Comparison of ENCODE assay signal across 26 cellular contexts in the genomic region with DNA sequence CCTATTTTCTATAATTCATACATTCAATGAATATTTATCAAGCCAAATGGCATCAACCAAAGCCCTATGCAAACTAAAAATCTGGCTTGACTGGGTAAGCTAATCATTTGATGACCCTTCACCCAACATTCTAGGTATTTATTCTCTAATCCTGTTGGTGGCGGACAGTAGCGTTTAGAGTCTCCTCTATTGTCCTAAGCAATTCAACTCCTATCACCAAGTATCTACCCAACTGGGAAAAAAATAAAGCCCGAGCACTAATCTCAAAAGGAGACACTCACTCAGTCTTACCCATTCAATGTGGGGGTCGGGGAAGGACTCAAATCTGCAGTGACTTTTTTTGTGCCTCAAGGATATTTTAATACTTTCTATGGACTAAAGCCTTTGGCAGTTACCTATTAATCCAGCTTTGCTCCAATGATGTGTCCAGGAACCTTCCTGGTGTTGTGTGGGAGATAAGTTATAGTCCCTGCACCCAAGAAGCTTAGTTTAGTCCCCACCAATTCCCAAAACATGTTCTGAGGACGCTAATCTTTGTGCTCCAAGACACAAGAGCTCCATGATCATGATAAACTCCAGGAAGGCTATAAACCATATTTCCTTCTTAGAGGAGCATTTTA. TPM values are rescaled to one million over a fixed set of nuclear protein-coding genes. Genes with fewer than 3 reads are reported as not detected.
DNase-seq lines count a peak whose midpoint lies in the region; ATAC-seq and TF ChIP-seq lines count a peak whose summit lies in the region.
"Had no signal": no experiment of that assay in that cellular context is flagged by ENCODE, and none has a peak within 500 bp of the region (broad histone marks: within the 10 kb centered on the region; RNA-seq: fewer than 3 reads in every experiment).

No MANE protein-coding gene starts in this region.

- no peaks in the 10 kb centered on the region for H3K9me3 ChIP-seq in liver (ENCODE audit: control insufficient read depth in 4 of 4, low read length in 3 of 4)
- H3K9me3 ChIP-seq in right lobe of liver, result no peaks in the 10 kb centered on the region
- no peaks in the 10 kb centered on the region for H3K9me3 ChIP-seq in mammary epithelial cell (replicated peaks; ENCODE audit: insufficient read depth, low read length)
- H3K9me3 ChIP-seq in neural progenitor cell (ENCODE audit: low read depth), result no peaks in the 10 kb centered on the region
- H3K9me3 ChIP-seq: BLaER1, MG63, Peyer's patch, SJSA1, stomach had no signal

- H3K36me3 Mint-ChIP-seq in neural progenitor cell, result no peaks in the 10 kb centered on the region
- H3K36me3 Mint-ChIP-seq: naive thymus-derived CD8-positive, alpha-beta T cell had no signal

- H3F3A ChIP-seq in neural progenitor cell (ENCODE audit: low read depth), result no peaks in the 10 kb centered on the region

- CTCF ChIA-PET in mammary epithelial cell (lab: Charles Lee; ENCODE audit: low non-redundant PET), result no interaction called here

- peak overlapping the region; percentile 34 for H3K27ac Mint-ChIP-seq in neural progenitor cell
- H3K27ac Mint-ChIP-seq: activated CD4-positive, alpha-beta T cell treated with anti-CD3 and anti-CD28 coated beads for 36 hours; activated naive CD8-positive, alpha-beta T cell treated with anti-CD3 and anti-CD28 coated beads, Interleukin-2, amount 50 U/mL, for 24 hours; activated T-cell treated with anti-CD3 and anti-CD28 coated beads, Interleukin-2, amount 50 U/mL, for 24 hours; IgD-negative memory B cell; T-helper 1 cell treated with Interleukin-12 subunit alpha and Interleukin-12 subunit beta and Interleukin-4 antibody, amounts not matched to agents 30 μg/mL and 1 μg/mL, for 36 hours had no signal

- TF ChIP-seq POLR2A in right lobe of liver (IDR thresholded peaks at IDR 0.05), result no peak

- H3K4me3 ChIP-seq in liver (ENCODE audit: low read depth in 1 of 3, low read length in 3 of 3) (no peak overlapping the region), right lobe of liver (no peak overlapping the region), mammary epithelial cell (replicated peaks in 1 of 3; ENCODE audit: insufficient read depth in 1 of 3, low read depth in 2 of 3, low read length in 3 of 3) (no peak overlapping the region), neural progenitor cell (no peak overlapping the region)
- H3K4me3 ChIP-seq: BLaER1, dorsolateral prefrontal cortex, MG63, Peyer's patch, SJSA1, stomach had no signal

- H2AFZ ChIP-seq in mammary epithelial cell (ENCODE audit: low read depth, low read length), result no peak overlapping the region
- no peak overlapping the region for H2AFZ ChIP-seq in neural progenitor cell (replicated peaks)

- no peak for TF ChIP-seq CTCF in liver (IDR thresholded peaks at IDR 0.05; ENCODE audit: low read depth, low read length, missing input control)
- TF ChIP-seq CTCF in right lobe of liver (IDR thresholded peaks at IDR 0.05), result no peak
- TF ChIP-seq CTCF in mammary epithelial cell (conservative IDR thresholded peaks at IDR 0.05 in 1 of 2, IDR thresholded peaks at IDR 0.05 in 1 of 2; ENCODE audit: extremely low read depth in 1 of 2, insufficient read depth in 1 of 2, low read depth in 1 of 2, low read length in 2 of 2), result no peak
- TF ChIP-seq CTCF in neural progenitor cell (IDR thresholded peaks at IDR 0.05), result no peak
- no peak for TF ChIP-seq CTCF in GM13977 (IDR thresholded peaks at IDR 0.05; ENCODE audit: extremely low read depth, insufficient read depth, missing control alignments)

- ATAC-seq in right lobe of liver (no peak), Right ventricle myocardium superior (ENCODE audit: poor library complexity) (no peak)
- ATAC-seq: activated CD4-positive, alpha-beta T cell treated with anti-CD3 and anti-CD28 coated beads for 36 hours; activated naive CD8-positive, alpha-beta T cell treated with anti-CD3 and anti-CD28 coated beads, Interleukin-2, amount 50 U/mL, for 24 hours; naive thymus-derived CD8-positive, alpha-beta T cell had no signal

- intact Hi-C loops in right lobe of liver (cut with DNase I), result no loop called here
- intact Hi-C loops in mammary epithelial cell (cut with micrococcal nuclease), result loop anchor here (10.0 kb wide), 1 partner anchor 206 kb away; a partner anchor contains a TSS
- intact Hi-C loops in Right ventricle myocardium superior (cut with DNase I), result no loop called here

- H3K4me1 ChIP-seq in liver (ENCODE audit: control insufficient read depth in 4 of 4, insufficient read depth in 4 of 4, low read length in 3 of 4) (peaks cover 5 to 66% (median 56%) of the 10 kb centered on the region in 4 donors), right lobe of liver (peaks cover 0 to 65% (median 29%) of the 10 kb centered on the region in 4 donors), mammary epithelial cell (ENCODE audit: insufficient read depth, low read length) (peaks cover 41% of the 10 kb centered on the region), neural progenitor cell (peaks cover 32% of the 10 kb centered on the region)

- BruUV-seq in mammary epithelial cell (replicated peaks; lab: Mats Ljungman, UMichigan), result no TSS peak

- H3K9me3 Mint-ChIP-seq in neural progenitor cell, result no peaks in the 10 kb centered on the region
- H3K9me3 Mint-ChIP-seq: activated naive CD8-positive, alpha-beta T cell treated with anti-CD3 and anti-CD28 coated beads, Interleukin-2, amount 50 U/mL, for 24 hours; activated T-cell treated with anti-CD3 and anti-CD28 coated beads, Interleukin-2, amount 50 U/mL, for 24 hours; IgD-negative memory B cell; naive thymus-derived CD8-positive, alpha-beta T cell; T-helper 1 cell treated with Interleukin-12 subunit alpha and Interleukin-12 subunit beta and Interleukin-4 antibody, amounts not matched to agents 30 μg/mL and 1 μg/mL, for 36 hours had no signal

- peaks cover 30% of the 10 kb centered on the region for H3K4me1 Mint-ChIP-seq in neural progenitor cell

- DNase-seq in right lobe of liver, result no peak
- no peak for DNase-seq in mammary epithelial cell
- peak; percentile 51 for DNase-seq in neural progenitor cell (ENCODE audit: low spot score)
- DNase-seq in Right ventricle myocardium superior, result no peak
- no peak for DNase-seq in GM13977 (ENCODE audit: low spot score)
- no peak for DNase-seq in Ammon's horn (ENCODE audit: low spot score)
- DNase-seq in activated CD4-positive, alpha-beta T cell treated with anti-CD3 and anti-CD28 coated beads, Interleukin-2, amount 50 U/mL, for 4 hours, result no peak
- DNase-seq: activated CD4-positive, alpha-beta T cell treated with anti-CD3 and anti-CD28 coated beads for 36 hours; activated gamma-delta T cell treated with Interleukin-2 at 50 U/mL for 16 hours; activated naive CD8-positive, alpha-beta T cell treated with anti-CD3 and anti-CD28 coated beads, Interleukin-2, amount 50 U/mL, for 24 hours; activated T-cell treated with anti-CD3 and anti-CD28 coated beads, Interleukin-2, amount 50 U/mL, for 24 hours; cerebellar nuclear complex; dorsolateral prefrontal cortex; EL; MG63; naive thymus-derived CD8-positive, alpha-beta T cell; NCI-H2107; NCI-H510A; Peyer's patch; stomach; trophoblast cell had no signal

- no peaks in the 10 kb centered on the region for H3K27me3 Mint-ChIP-seq in neural progenitor cell (ENCODE audit: insufficient read depth, low read depth)
- H3K27me3 Mint-ChIP-seq: activated CD4-positive, alpha-beta T cell treated with anti-CD3 and anti-CD28 coated beads for 36 hours; activated naive CD8-positive, alpha-beta T cell treated with anti-CD3 and anti-CD28 coated beads, Interleukin-2, amount 50 U/mL, for 24 hours; activated T-cell treated with anti-CD3 and anti-CD28 coated beads, Interleukin-2, amount 50 U/mL, for 24 hours; IgD-negative memory B cell; naive thymus-derived CD8-positive, alpha-beta T cell had no signal

- WGBS in liver, result 67% methylated on average over 5 of the region's 5 CpGs
- 69% methylated on average over 5 of the region's 5 CpGs for WGBS in right lobe of liver (ENCODE audit: insufficient coverage, low coverage, low lambda C conversion rate, missing lambda C conversion rate)
- WGBS in mammary epithelial cell (ENCODE audit: low coverage, missing lambda C conversion rate), result 79% methylated on average over 5 of the region's 5 CpGs

- H3K4me3 Mint-ChIP-seq in neural progenitor cell, result no peak overlapping the region
- H3K4me3 Mint-ChIP-seq: activated CD4-positive, alpha-beta T cell treated with anti-CD3 and anti-CD28 coated beads for 36 hours; activated naive CD8-positive, alpha-beta T cell treated with anti-CD3 and anti-CD28 coated beads, Interleukin-2, amount 50 U/mL, for 24 hours; activated T-cell treated with anti-CD3 and anti-CD28 coated beads, Interleukin-2, amount 50 U/mL, for 24 hours; naive thymus-derived CD8-positive, alpha-beta T cell; T-helper 1 cell treated with Interleukin-12 subunit alpha and Interleukin-12 subunit beta and Interleukin-4 antibody, amounts not matched to agents 30 μg/mL and 1 μg/mL, for 36 hours had no signal

- H3K27me3 ChIP-seq in liver (ENCODE audit: control insufficient read depth in 4 of 4, insufficient read depth in 4 of 4, low read length in 3 of 4) (no peaks in the 10 kb centered on the region), right lobe of liver (no peaks in the 10 kb centered on the region), mammary epithelial cell (ENCODE audit: insufficient read depth, low read length) (no peaks in the 10 kb centered on the region), neural progenitor cell (no peaks in the 10 kb centered on the region)
- H3K27me3 ChIP-seq: BLaER1, dorsolateral prefrontal cortex, MG63, Peyer's patch, SJSA1, stomach had no signal

- in situ Hi-C loops in mammary epithelial cell (cut with MboI; ENCODE audit: low sequenced_read_pairs in 2 of 2) (no loop called here), GM13977 (cut with MboI; ENCODE audit: low pct_unique_long_range_greater_than_20kb, low sequenced_read_pairs, unreplicated experiment) (no loop called here)

- H4K20me1 ChIP-seq in mammary epithelial cell (ENCODE audit: insufficient read depth, low read length), result no peaks in the 10 kb centered on the region
- H4K20me1 ChIP-seq in neural progenitor cell (ENCODE audit: low read depth), result no peaks in the 10 kb centered on the region
- H4K20me1 ChIP-seq: BLaER1 had no signal

- dilution Hi-C loops in mammary epithelial cell (cut with HindIII; ENCODE audit: low sequenced_read_pairs), result loop anchor here (10.0 kb wide), 1 partner anchor 56 kb away; no protein-coding TSS in a partner anchor

- no peak overlapping the region for H3K4me2 ChIP-seq in mammary epithelial cell (ENCODE audit: insufficient read depth, low read depth, low read length)
- H3K4me2 ChIP-seq in neural progenitor cell, result peak overlapping the region; percentile 31

- H3K79me2 ChIP-seq in mammary epithelial cell (ENCODE audit: insufficient read depth, low read length) (peaks cover 89% of the 10 kb centered on the region), neural progenitor cell (ENCODE audit: low read depth) (no peaks in the 10 kb centered on the region)

- H3K36me3 ChIP-seq in liver (ENCODE audit: control insufficient read depth in 4 of 4, insufficient read depth in 3 of 4, low read depth in 1 of 4, low read length in 3 of 4) (no peaks in the 10 kb centered on the region), right lobe of liver (no peaks in the 10 kb centered on the region), mammary epithelial cell (ENCODE audit: insufficient read depth, low read length) (peaks cover 2% of the 10 kb centered on the region), neural progenitor cell (no peaks in the 10 kb centered on the region)
- H3K36me3 ChIP-seq: BLaER1, Peyer's patch, SJSA1, stomach had no signal

- H3K27ac ChIP-seq in liver (ENCODE audit: low read depth in 1 of 2, low read length in 2 of 2) (peak overlapping the region; percentile 8 to 15), right lobe of liver (peak overlapping the region in 1 of 3 donors; percentile 8), mammary epithelial cell (ENCODE audit: insufficient read depth, low read depth, low read length) (peak overlapping the region; percentile 95), neural progenitor cell (peak overlapping the region; percentile 43)
- H3K27ac ChIP-seq: BLaER1, Peyer's patch, SJSA1, stomach had no signal

- H3K9ac ChIP-seq in liver (ENCODE audit: low read depth in 1 of 2, low read length in 2 of 2), result no peak overlapping the region
- no peak overlapping the region for H3K9ac ChIP-seq in mammary epithelial cell (ENCODE audit: insufficient read depth, low read length)
- H3K9ac ChIP-seq in neural progenitor cell, result no peak overlapping the region
- H3K9ac ChIP-seq: BLaER1 had no signal

- TF ChIP-seq RAD21 in liver (IDR thresholded peaks at IDR 0.05), result no peak

RNA-seq across cellular contexts. Expression of a gene that starts 30.6 kb away (rescaled TPM):
- total RNA-seq in liver (10 to 100 TPM in 1 of 2 donors, 1 to 10 TPM in 1; 3.8 to 12.6 TPM), right lobe of liver (10 to 100 TPM in 3 of 6 experiments, 1 to 10 TPM in 3; 7.9 to 12.7 (median 9.9) TPM), mammary epithelial cell (10 to 100 TPM in 1 of 2 donors, 1 to 10 TPM in 1; 8.7 to 17.6 TPM), neural progenitor cell (ENCODE audit: low replicate concordance) (24.1 and 26.7 TPM in 2 replicates), Right ventricle myocardium superior (5.7 TPM)
- polyA plus RNA-seq in liver (1 to 10 TPM; 4.2 to 6.4 TPM), mammary epithelial cell (17.4 TPM)
- 33.6 TPM for polyA minus RNA-seq in mammary epithelial cell
